1 cellular context compared by ENCODE assay signal in genomic region chr14:50230601-50231474, GRCh38.
TF ChIP-seq lines count a peak whose summit lies in the region.

No MANE protein-coding gene starts in this region.

TF ChIP-seq in K562, 482 proteins besides CTCF, POLR2A, EP300 and RAD21 (continued from another document):
- peak; percentile 47; the same call in 1 of the 2 replicates for TF ChIP-seq ZNF384 (IDR thresholded peaks at IDR 0.05; ENCODE audit: low read depth, low read length)
- TF ChIP-seq POLR2AphosphoS5 (IDR thresholded peaks at IDR 0.05; ENCODE audit: control insufficient read depth, insufficient read depth, low read depth, low read length), result peak; percentile 4; the same call in 1 of the 2 replicates
- TF ChIP-seq WHSC1 (IDR thresholded peaks at IDR 0.05; ENCODE audit: low read length), result no peak
- TF ChIP-seq GABPA (tag; conservative IDR thresholded peaks at IDR 0.05; ENCODE audit: low read depth), result peak; percentile 74
- peak; percentile 9 for TF ChIP-seq SAP30 (IDR thresholded peaks at IDR 0.05; ENCODE audit: borderline replicate concordance, insufficient read depth, low read depth, low read length, poor library complexity, severe bottlenecking)
